Comparison of ENCODE assay signal across 7 cellular contexts in the genomic region with DNA sequence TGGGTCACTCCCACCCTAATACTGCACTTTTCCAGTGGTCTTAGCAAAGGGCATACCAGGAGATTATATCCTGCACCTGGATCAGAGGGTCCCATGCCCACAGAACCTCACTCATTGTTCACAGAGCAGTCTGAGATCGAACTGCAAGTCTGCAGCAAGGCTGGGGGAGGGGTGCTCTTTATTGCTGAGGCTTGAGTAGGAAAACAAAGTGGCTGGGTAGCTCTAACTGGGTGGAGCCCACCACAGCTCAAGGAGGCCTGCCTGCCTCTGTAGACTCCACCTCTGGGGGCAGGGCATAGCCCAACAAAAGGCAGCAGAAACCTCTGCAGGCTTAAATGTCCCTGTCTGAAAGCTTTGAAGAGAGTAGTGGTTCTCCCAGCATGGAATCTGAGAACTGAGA.
DNase-seq lines count a peak whose midpoint lies in the region; ATAC-seq lines count a peak whose summit lies in the region.
"Not testable (repeated sequence)": the region's sequence is repeated elsewhere in the genome, so short reads cannot be mapped to it uniquely, and the experiment has no call there.

No MANE protein-coding gene starts in this region.

- peak overlapping the region in 1 of 7 donors; percentile 12 for H3K27ac Mint-ChIP-seq in CD4-positive, alpha-beta memory T cell
- peak overlapping the region; percentile 70 to 75 for H3K27ac Mint-ChIP-seq in T-cell
- H3K27ac Mint-ChIP-seq in activated naive CD4-positive, alpha-beta T cell treated with anti-CD3 and anti-CD28 coated beads, Interleukin-2, amount 10 ng/mL, durations not matched to agents 7 days and 5 days = peak overlapping the region; percentile 34
- H3K27ac Mint-ChIP-seq in naive thymus-derived CD4-positive, alpha-beta T cell = peak overlapping the region in 8 of 9 donors; percentile 18 to 84 (median 66)

- not testable (repeated sequence) for H3K27me3 ChIP-seq in CD4-positive, alpha-beta memory T cell (ENCODE audit: insufficient read depth, low read length); naive thymus-derived CD4-positive, alpha-beta T cell (ENCODE audit: control insufficient read depth in 2 of 2, insufficient read depth in 2 of 2, low read length in 2 of 2)

- H3K36me3 Mint-ChIP-seq in CD4-positive, alpha-beta memory T cell; T-cell; naive thymus-derived CD4-positive, alpha-beta T cell: not testable (repeated sequence)
- H3K36me3 Mint-ChIP-seq in activated naive CD4-positive, alpha-beta T cell treated with anti-CD3 and anti-CD28 coated beads, Interleukin-2, amount 10 ng/mL, durations not matched to agents 7 days and 5 days = peaks cover 12% of the 10 kb centered on the region

- not testable (repeated sequence) for H3K36me3 ChIP-seq in CD4-positive, alpha-beta memory T cell (ENCODE audit: insufficient read depth, low read length); naive thymus-derived CD4-positive, alpha-beta T cell (ENCODE audit: control insufficient read depth in 2 of 3, insufficient read depth in 3 of 3, low read length in 3 of 3)

- POLR2A ChIA-PET in CD4-positive, alpha-beta memory T cell (lab: Charles Lee; ENCODE audit: partially characterized antibody); T-cell (lab: Charles Lee): not testable (repeated sequence)
- POLR2A ChIA-PET in naive thymus-derived CD4-positive, alpha-beta T cell (lab: Charles Lee) = interaction anchor here (0.7 to 1.2 kb wide), 2 partner anchors 15 to 208 kb away, joined by 3 read pairs; a partner anchor contains a TSS

- H3K4me1 Mint-ChIP-seq in CD4-positive, alpha-beta memory T cell = peaks cover 8 to 43% (median 25%) of the 10 kb centered on the region in 4 donors
- H3K4me1 Mint-ChIP-seq in T-cell = peaks cover 21 to 44% (median 37%) of the 10 kb centered on the region in 3 donors
- H3K4me1 Mint-ChIP-seq in activated naive CD4-positive, alpha-beta T cell treated with anti-CD3 and anti-CD28 coated beads, Interleukin-2, amount 10 ng/mL, durations not matched to agents 7 days and 5 days = peaks cover 28% of the 10 kb centered on the region
- H3K4me1 Mint-ChIP-seq in naive thymus-derived CD4-positive, alpha-beta T cell = peaks cover 2 to 56% (median 49%) of the 10 kb centered on the region in 7 donors

- peaks cover 4 to 14% of the 10 kb centered on the region in 2 donors for H3K27me3 Mint-ChIP-seq in CD4-positive, alpha-beta memory T cell
- peaks cover 14 to 25% of the 10 kb centered on the region in 2 donors for H3K27me3 Mint-ChIP-seq in T-cell
- H3K27me3 Mint-ChIP-seq in activated naive CD4-positive, alpha-beta T cell treated with anti-CD3 and anti-CD28 coated beads, Interleukin-2, amount 10 ng/mL, durations not matched to agents 7 days and 5 days = not testable (repeated sequence)
- peaks cover 0 to 23% (median 4%) of the 10 kb centered on the region in 5 donors for H3K27me3 Mint-ChIP-seq in naive thymus-derived CD4-positive, alpha-beta T cell

- H3K4me3 Mint-ChIP-seq in CD4-positive, alpha-beta memory T cell = peak overlapping the region in 5 of 8 donors; percentile 38 to 82 (median 59)
- H3K4me3 Mint-ChIP-seq in T-cell = peak overlapping the region in 2 of 3 donors; percentile 48 to 50
- H3K4me3 Mint-ChIP-seq in activated naive CD4-positive, alpha-beta T cell treated with anti-CD3 and anti-CD28 coated beads, Interleukin-2, amount 10 ng/mL, durations not matched to agents 7 days and 5 days = not testable (repeated sequence)
- H3K4me3 Mint-ChIP-seq in naive thymus-derived CD4-positive, alpha-beta T cell = peak overlapping the region; percentile 9 to 85 (median 64)

- CTCF ChIA-PET in CD4-positive, alpha-beta memory T cell (lab: Charles Lee; ENCODE audit: partially characterized antibody) = not testable (repeated sequence)
- CTCF ChIA-PET in T-cell (lab: Charles Lee) = interaction anchor here in 1 of 2 donors (0.9 kb wide), 1 partner anchor 295 kb away, joined by 3 read pairs; no protein-coding TSS in a partner anchor
- CTCF ChIA-PET in activated naive CD4-positive, alpha-beta T cell treated with anti-CD3 and anti-CD28 coated beads, Interleukin-2, amount 10 ng/mL, durations not matched to agents 7 days and 5 days (lab: Charles Lee) = interaction anchor here (1.7 kb wide), 1 partner anchor 295 kb away, joined by 4 read pairs; no protein-coding TSS in a partner anchor
- CTCF ChIA-PET in naive thymus-derived CD4-positive, alpha-beta T cell (lab: Charles Lee) = interaction anchor here (1.0 to 3.3 kb wide), 5 partner anchors 18 to 295 kb away, joined by 3 to 11 read pairs (median 7); no protein-coding TSS in a partner anchor

- intact Hi-C loops in CD4-positive, alpha-beta memory T cell (cut with micrococcal nuclease); naive thymus-derived CD4-positive, alpha-beta T cell (cut with micrococcal nuclease): not testable (repeated sequence)

- H3K27ac ChIP-seq in CD4-positive, alpha-beta memory T cell (ENCODE audit: low read depth, low read length); naive thymus-derived CD4-positive, alpha-beta T cell (ENCODE audit: low read depth, low read length): not testable (repeated sequence)

- not testable (repeated sequence) for H3K9me3 ChIP-seq in CD4-positive, alpha-beta memory T cell (ENCODE audit: control insufficient read depth in 1 of 2, low read length in 2 of 2); naive thymus-derived CD4-positive, alpha-beta T cell (ENCODE audit: control insufficient read depth in 2 of 3, low read length in 3 of 3)

- peak; percentile 34 to 85 (median 52) for ATAC-seq in T-cell (replicated peaks in 1 of 4)
- ATAC-seq in naive thymus-derived CD4-positive, alpha-beta T cell = not testable (repeated sequence)

- peaks cover 2 to 28% (median 12%) of the 10 kb centered on the region in 8 donors for H3K9me3 Mint-ChIP-seq in CD4-positive, alpha-beta memory T cell
- not testable (repeated sequence) for H3K9me3 Mint-ChIP-seq in T-cell
- H3K9me3 Mint-ChIP-seq in activated naive CD4-positive, alpha-beta T cell treated with anti-CD3 and anti-CD28 coated beads, Interleukin-2, amount 10 ng/mL, durations not matched to agents 7 days and 5 days = peaks cover 18% of the 10 kb centered on the region
- H3K9me3 Mint-ChIP-seq in naive thymus-derived CD4-positive, alpha-beta T cell = peaks cover 0 to 22% (median 6%) of the 10 kb centered on the region in 11 donors

- not testable (repeated sequence) for H3K4me1 ChIP-seq in CD4-positive, alpha-beta memory T cell (ENCODE audit: insufficient read depth, low read length); naive thymus-derived CD4-positive, alpha-beta T cell (ENCODE audit: control insufficient read depth in 2 of 2, insufficient read depth in 2 of 2, low read length in 2 of 2)

- H3K4me3 ChIP-seq in CD4-positive, alpha-beta memory T cell (ENCODE audit: low read length in 2 of 2); naive thymus-derived CD4-positive, alpha-beta T cell (ENCODE audit: low read length): not testable (repeated sequence)

- DNase-seq in CD4-positive, alpha-beta memory T cell = peak in 3 of 5 donors; percentile 4 to 30 (median 13)
- DNase-seq in T-cell = peak in 24 of 34 experiments; percentile 2 to 47 (median 20)
- peak; percentile 8 for DNase-seq in activated CD4-positive, alpha-beta T cell treated with anti-CD3 and anti-CD28 coated beads, Interleukin-2, amount 50 U/mL, for 1 hour
- DNase-seq in activated T-cell treated with anti-CD3 and anti-CD28 coated beads, Interleukin-2, amount 50 U/mL, for 1 hour = peak; percentile 18
- peak; percentile 47 for DNase-seq in activated naive CD4-positive, alpha-beta T cell treated with anti-CD3 and anti-CD28 coated beads, Interleukin-2, amount 10 ng/mL, durations not matched to agents 7 days and 5 days
- DNase-seq in naive thymus-derived CD4-positive, alpha-beta T cell = peak in 7 of 9 donors; percentile 21 to 69 (median 52)
- peak in 5 of 6 experiments; percentile 2 to 60 (median 14) for DNase-seq in stimulated activated naive CD4-positive, alpha-beta T cell (lab: John Stamatoyannopoulos, UW)
